8 cellular contexts compared by ENCODE assay signal in genomic region chr5:52356311-52356918, GRCh38.
DNase-seq lines count a peak whose midpoint lies in the region; ATAC-seq and TF ChIP-seq lines count a peak whose summit lies in the region.

No MANE protein-coding gene starts in this region.

- H3K27ac ChIP-seq in MM.1S (ENCODE audit: low read length), result no peak overlapping the region

- H3K79me2 ChIP-seq in MM.1S (ENCODE audit: low read length), result no peaks in the 10 kb centered on the region

- H3K27me3 Mint-ChIP-seq in T-helper 17 cell, result no peaks in the 10 kb centered on the region

- no peaks in the 10 kb centered on the region for H3K27me3 ChIP-seq in MM.1S (replicated peaks; ENCODE audit: insufficient read depth, low read length)

- no peak overlapping the region for H3K4me3 Mint-ChIP-seq in T-helper 17 cell

- no peaks in the 10 kb centered on the region for H4K20me1 ChIP-seq in MM.1S (ENCODE audit: insufficient read depth, low read length)

- no peak overlapping the region for H3K9ac ChIP-seq in MM.1S (ENCODE audit: low read length)

- H3K4me2 ChIP-seq in MM.1S (ENCODE audit: low read depth, low read length), result no peak overlapping the region

- no peaks in the 10 kb centered on the region for H3K4me1 ChIP-seq in MM.1S (ENCODE audit: low read length)

- H3K36me3 ChIP-seq in MM.1S (replicated peaks; ENCODE audit: insufficient read depth, low read length), result no peaks in the 10 kb centered on the region

- DNase-seq in DMS53 treated with DMSO at 0.1 percent for 48 hours (lab: John Stamatoyannopoulos, UW; ENCODE audit: unreplicated experiment), result peak; percentile 56
- peak; percentile 54 for DNase-seq in MM.1S
- DNase-seq in SW480 (ENCODE audit: low spot score), result peak; percentile 17
- DNase-seq in left lobe of liver (ENCODE audit: low spot score), result no peak
- DNase-seq in T-helper 17 cell, result no peak
- no peak for DNase-seq in HEK293T (ENCODE audit: extremely low spot score)

- no peak overlapping the region for H3K4me3 ChIP-seq in MM.1S (ENCODE audit: low read length)

- CTCF ChIA-PET in HEK293T (lab: Yijun Ruan, JAX), result no interaction called here

- no peaks in the 10 kb centered on the region for H3K36me3 Mint-ChIP-seq in T-helper 17 cell (ENCODE audit: low read depth)

- H3K27ac Mint-ChIP-seq in T-helper 17 cell, result no peak overlapping the region

- H3K9me2 ChIP-seq in MM.1S (replicated peaks; ENCODE audit: insufficient read depth, low read length), result no peaks in the 10 kb centered on the region

- H3K9me3 ChIP-seq in MM.1S (replicated peaks; ENCODE audit: insufficient read depth, low read length), result no peaks in the 10 kb centered on the region
- H3K9me3 ChIP-seq in T-helper 17 cell (ENCODE audit: control insufficient read depth, low read length, poor library complexity, severe bottlenecking), result no peaks in the 10 kb centered on the region

- no peaks in the 10 kb centered on the region for H3K4me1 Mint-ChIP-seq in T-helper 17 cell

- TF ChIP-seq CTCF in MM.1S (IDR thresholded peaks at IDR 0.05; ENCODE audit: low read length), result peak; percentile 87

- POLR2A ChIA-PET in HEK293T (lab: Yijun Ruan, JAX), result no interaction called here

- ATAC-seq in left lobe of liver (peak; percentile 53), T-helper 17 cell (no peak), HG03045 (IDR thresholded peaks at IDR 0.05; ENCODE audit: unreplicated experiment) (no peak), HG02759 (IDR thresholded peaks at IDR 0.05; ENCODE audit: unreplicated experiment) (no peak)

- no peaks in the 10 kb centered on the region for H3F3A ChIP-seq in MM.1S (ENCODE audit: insufficient read depth, low read length)

- H2AFZ ChIP-seq in MM.1S (ENCODE audit: low read length), result no peak overlapping the region

TF ChIP-seq in HEK293T, 16 proteins besides CTCF, POLR2A, EP300 and RAD21:
- TF ChIP-seq SP1 (IDR thresholded peaks at IDR 0.05) (no peak), ELF4 (IDR thresholded peaks at IDR 0.05) (no peak), LEF1 (IDR thresholded peaks at IDR 0.05; ENCODE audit: borderline replicate concordance) (no peak), HDGF (IDR thresholded peaks at IDR 0.05; ENCODE audit: borderline replicate concordance) (no peak), ARNT (IDR thresholded peaks at IDR 0.05) (no peak), FOXA1 (IDR thresholded peaks at IDR 0.05) (no peak), PKNOX1 (IDR thresholded peaks at IDR 0.05) (no peak), NFRKB (IDR thresholded peaks at IDR 0.05) (no peak), SUZ12 (IDR thresholded peaks at IDR 0.05) (no peak), ZNF384 (IDR thresholded peaks at IDR 0.05) (no peak), FOXM1 (IDR thresholded peaks at IDR 0.05; ENCODE audit: borderline replicate concordance) (no peak), L3MBTL2 (conservative IDR thresholded peaks at IDR 0.05) (no peak), TARDBP (IDR thresholded peaks at IDR 0.05) (no peak), BHLHE40 (IDR thresholded peaks at IDR 0.05; ENCODE audit: borderline replicate concordance) (no peak), CTBP1 (IDR thresholded peaks at IDR 0.05; ENCODE audit: borderline replicate concordance) (no peak), FOXK2 (IDR thresholded peaks at IDR 0.05) (no peak)

Comparison
In these comparisons a context has a peak if more than half of its experiments do, and no peak if none do; other contexts are left out.
1. DNase-seq: peak in DMS53 treated with DMSO at 0.1 percent for 48 hours (single experiment), MM.1S (single experiment) and SW480 (single experiment); none in left lobe of liver (single experiment), T-helper 17 cell (0 of 3) and HEK293T (single experiment).